In genomic region chr4:147816382-147817254, GRCh38 we compare ENCODE assay signal across 22 cellular contexts.
DNase-seq lines count a peak whose midpoint lies in the region; ATAC-seq and TF ChIP-seq lines count a peak whose summit lies in the region.
"Had no signal": no experiment of that assay in that cellular context is flagged by ENCODE, and none has a peak within 500 bp of the region (broad histone marks: within the 10 kb centered on the region; RNA-seq: fewer than 3 reads in every experiment).

No MANE protein-coding gene starts in this region.

- no peak for TF ChIP-seq POLR2A in breast epithelium (IDR thresholded peaks at IDR 0.05)

- H3K27me3 ChIP-seq in breast epithelium (no peaks in the 10 kb centered on the region), mammary epithelial cell (ENCODE audit: insufficient read depth, low read length) (no peaks in the 10 kb centered on the region)
- H3K27me3 ChIP-seq in effector memory CD4-positive, alpha-beta T cell (replicated peaks; ENCODE audit: control insufficient read depth, insufficient read depth, low read length, poor library complexity, severe bottlenecking), result no peaks in the 10 kb centered on the region

- ATAC-seq in sciatic nerve (peak; percentile 80), HG03432 (IDR thresholded peaks at IDR 0.05; ENCODE audit: unreplicated experiment) (no peak)

- WGBS in mammary epithelial cell (ENCODE audit: low coverage, missing lambda C conversion rate), result 56% methylated on average over 4 of the region's 4 CpGs

- peaks cover 0 to 9% (median 0%) of the 10 kb centered on the region in 3 donors for H3K36me3 Mint-ChIP-seq in immature natural killer cell
- H3K36me3 Mint-ChIP-seq: activated CD4-positive, alpha-beta memory T cell treated with anti-CD3 and anti-CD28 coated beads for 36 hours had no signal

- in situ Hi-C loops in mammary epithelial cell (cut with MboI; ENCODE audit: low sequenced_read_pairs in 2 of 2), result no loop called here

- H3K36me3 ChIP-seq in breast epithelium (no peaks in the 10 kb centered on the region), mammary epithelial cell (ENCODE audit: insufficient read depth, low read length) (no peaks in the 10 kb centered on the region)
- H3K36me3 ChIP-seq in effector memory CD4-positive, alpha-beta T cell (ENCODE audit: control insufficient read depth, insufficient read depth, low read length), result no peaks in the 10 kb centered on the region
- H3K36me3 ChIP-seq: lower lobe of right lung had no signal

- H3K27ac ChIP-seq in breast epithelium, result peak overlapping the region; percentile 70 to 76
- H3K27ac ChIP-seq in mammary epithelial cell (ENCODE audit: insufficient read depth, low read depth, low read length), result no peak overlapping the region
- no peak overlapping the region for H3K27ac ChIP-seq in effector memory CD4-positive, alpha-beta T cell (ENCODE audit: insufficient read depth, low read length, poor library complexity, severe bottlenecking)
- H3K27ac ChIP-seq: GM23248, HL-60, WERI-Rb-1 had no signal

- DNase-seq in breast epithelium (ENCODE audit: low spot score in 2 of 2), result no peak
- DNase-seq in mammary epithelial cell, result no peak
- no peak for DNase-seq in immature natural killer cell
- no peak for DNase-seq in sciatic nerve (ENCODE audit: low spot score)
- DNase-seq in NCI-H2081 treated with DMSO at 0.1 percent for 48 hours (lab: John Stamatoyannopoulos, UW), result no peak
- no peak for DNase-seq in effector memory CD4-positive, alpha-beta T cell
- DNase-seq in AG08395 (ENCODE audit: low spot score), result no peak
- DNase-seq: 8988T; activated CD4-positive, alpha-beta memory T cell treated with anti-CD3 and anti-CD28 coated beads for 36 hours; activated T-cell treated with anti-CD3 and anti-CD28 coated beads, Interleukin-2, amount 50 U/mL, for 24 hours; DMS 273 treated with DMSO at 0.1 percent for 48 hours; effector CD4-positive, alpha-beta T cell; GF-D8; GM23248; lower lobe of right lung; NCI-H2081; NCI-H510A; stimulated activated CD4-positive, alpha-beta T cell treated with anti-CD3 and anti-CD28 coated beads, Interleukin-1b, Interleukin-23, amount 100 ng/mL, for 48 hours; WERI-Rb-1 had no signal

- H3K9me3 ChIP-seq in breast epithelium (no peaks in the 10 kb centered on the region), mammary epithelial cell (replicated peaks; ENCODE audit: insufficient read depth, low read length) (no peaks in the 10 kb centered on the region)
- no peaks in the 10 kb centered on the region for H3K9me3 ChIP-seq in effector memory CD4-positive, alpha-beta T cell (ENCODE audit: control insufficient read depth, low read length)
- H3K9me3 ChIP-seq: lower lobe of right lung had no signal

- H3K4me2 ChIP-seq in mammary epithelial cell (ENCODE audit: insufficient read depth, low read depth, low read length), result no peak overlapping the region

- no peaks in the 10 kb centered on the region for H4K20me1 ChIP-seq in mammary epithelial cell (ENCODE audit: insufficient read depth, low read length)

- intact Hi-C loops in breast epithelium (cut with DNase I; ENCODE audit: low total_unique reads) (no loop called here), mammary epithelial cell (cut with micrococcal nuclease) (no loop called here), sciatic nerve (cut with DNase I) (no loop called here)

- no peak overlapping the region for H2AFZ ChIP-seq in mammary epithelial cell (ENCODE audit: low read depth, low read length)
- H2AFZ ChIP-seq: GM23248 had no signal

- peaks cover 0 to 4% (median 1%) of the 10 kb centered on the region in 3 donors for H3K27me3 Mint-ChIP-seq in immature natural killer cell (ENCODE audit: low read depth in 3 of 3)
- H3K27me3 Mint-ChIP-seq: activated CD4-positive, alpha-beta memory T cell treated with anti-CD3 and anti-CD28 coated beads for 36 hours; activated naive CD8-positive, alpha-beta T cell; activated T-cell treated with anti-CD3 and anti-CD28 coated beads, Interleukin-2, amount 50 U/mL, for 24 hours had no signal

- dilution Hi-C loops in mammary epithelial cell (cut with HindIII; ENCODE audit: low sequenced_read_pairs), result no loop called here

- no peak overlapping the region for H3K9ac ChIP-seq in mammary epithelial cell (ENCODE audit: insufficient read depth, low read length)
- H3K9ac ChIP-seq: GM23248 had no signal

- H3K4me1 ChIP-seq in breast epithelium (peaks cover 0 to 19% of the 10 kb centered on the region in 2 donors), mammary epithelial cell (ENCODE audit: insufficient read depth, low read length) (peaks cover 30% of the 10 kb centered on the region)
- H3K4me1 ChIP-seq in effector memory CD4-positive, alpha-beta T cell (ENCODE audit: control insufficient read depth, insufficient read depth, low read length, poor library complexity, severe bottlenecking), result no peaks in the 10 kb centered on the region

- CTCF ChIA-PET in mammary epithelial cell (lab: Charles Lee; ENCODE audit: low non-redundant PET), result no interaction called here

- H3K4me3 ChIP-seq in breast epithelium (no peak overlapping the region), mammary epithelial cell (replicated peaks in 1 of 3; ENCODE audit: insufficient read depth in 1 of 3, low read depth in 2 of 3, low read length in 3 of 3) (no peak overlapping the region)
- no peak overlapping the region for H3K4me3 ChIP-seq in effector memory CD4-positive, alpha-beta T cell (ENCODE audit: insufficient read depth, low read depth, low read length, poor library complexity, severe bottlenecking)
- H3K4me3 ChIP-seq: GM23248, lower lobe of right lung had no signal

- H3K27ac Mint-ChIP-seq in immature natural killer cell, result peak overlapping the region in 2 of 6 donors; percentile 74 to 78
- H3K27ac Mint-ChIP-seq: activated CD4-positive, alpha-beta memory T cell treated with anti-CD3 and anti-CD28 coated beads for 36 hours; activated naive CD8-positive, alpha-beta T cell; activated T-cell treated with anti-CD3 and anti-CD28 coated beads, Interleukin-2, amount 50 U/mL, for 24 hours had no signal

- H3K79me2 ChIP-seq in mammary epithelial cell (ENCODE audit: insufficient read depth, low read length), result peaks cover 66% of the 10 kb centered on the region

- H3K4me3 Mint-ChIP-seq in immature natural killer cell, result peak overlapping the region; percentile 7 to 66 (median 62)
- H3K4me3 Mint-ChIP-seq: activated CD4-positive, alpha-beta memory T cell treated with anti-CD3 and anti-CD28 coated beads for 36 hours; activated naive CD8-positive, alpha-beta T cell; activated T-cell treated with anti-CD3 and anti-CD28 coated beads, Interleukin-2, amount 50 U/mL, for 24 hours had no signal

- TF ChIP-seq CTCF in breast epithelium (IDR thresholded peaks at IDR 0.05), result no peak
- no peak for TF ChIP-seq CTCF in mammary epithelial cell (conservative IDR thresholded peaks at IDR 0.05 in 1 of 2, IDR thresholded peaks at IDR 0.05 in 1 of 2; ENCODE audit: extremely low read depth in 1 of 2, insufficient read depth in 1 of 2, low read depth in 1 of 2, low read length in 2 of 2)

- H3K4me1 Mint-ChIP-seq in immature natural killer cell, result peaks cover 26 to 33% of the 10 kb centered on the region in 2 donors

- BruUV-seq in mammary epithelial cell (replicated peaks; lab: Mats Ljungman, UMichigan), result no TSS peak

- no peaks in the 10 kb centered on the region for H3K9me3 Mint-ChIP-seq in immature natural killer cell
- H3K9me3 Mint-ChIP-seq: activated CD4-positive, alpha-beta memory T cell treated with anti-CD3 and anti-CD28 coated beads for 36 hours; activated T-cell treated with anti-CD3 and anti-CD28 coated beads, Interleukin-2, amount 50 U/mL, for 24 hours had no signal

Comparison
In these comparisons a context has a peak if more than half of its experiments do, and no peak if none do; other contexts are left out.
1. H3K27ac ChIP-seq: peak in breast epithelium (2 of 2); none in mammary epithelial cell (single experiment) and effector memory CD4-positive, alpha-beta T cell (single experiment).